Comparison of ENCODE assay signal across 16 cellular contexts in the genomic region with DNA sequence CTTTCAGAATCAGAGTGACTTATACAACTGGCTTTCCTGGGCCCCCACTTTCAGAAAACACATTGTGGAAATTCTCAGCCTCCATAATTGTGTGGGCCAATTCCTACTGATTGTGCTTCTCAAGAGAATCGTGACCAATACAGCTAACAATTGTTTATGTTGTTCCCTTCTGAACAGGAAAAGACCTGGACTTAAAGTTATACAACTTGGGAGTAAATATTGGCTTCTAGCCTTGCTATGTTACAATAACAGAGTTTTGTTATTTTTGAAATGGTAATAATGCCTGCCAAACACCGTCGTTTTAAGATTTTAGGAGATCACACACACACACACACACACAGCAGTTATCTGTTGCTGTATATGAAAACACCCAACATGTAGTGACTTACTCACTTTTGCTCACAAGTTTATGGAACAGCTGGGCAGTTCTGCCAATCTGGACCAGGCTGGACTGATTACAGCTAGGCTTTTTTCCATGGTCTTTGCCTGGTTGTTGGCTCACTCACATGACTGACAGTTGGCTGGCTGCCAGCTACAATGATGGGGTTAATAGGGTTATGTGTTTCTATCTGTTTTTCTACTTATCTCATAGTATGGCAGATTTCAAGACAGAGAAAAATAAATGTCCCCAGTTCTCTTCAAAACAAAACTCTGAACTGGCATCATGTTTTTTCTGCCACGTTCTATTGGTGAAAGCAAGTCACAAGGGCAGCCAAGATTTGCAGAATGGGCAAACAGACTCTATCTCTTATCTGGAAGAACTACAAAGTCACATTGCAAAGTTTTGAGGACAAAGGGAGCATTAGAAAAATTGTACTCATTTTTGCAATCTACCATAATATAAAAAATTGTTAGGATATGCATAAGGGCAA.
DNase-seq lines count a peak whose midpoint lies in the region; ATAC-seq lines count a peak whose summit lies in the region.
"Had no signal": no experiment of that assay in that cellular context is flagged by ENCODE, and none has a peak within 500 bp of the region (broad histone marks: within the 10 kb centered on the region; RNA-seq: fewer than 3 reads in every experiment).

No MANE protein-coding gene starts in this region.

- no peaks in the 10 kb centered on the region for H3K36me3 Mint-ChIP-seq in activated naive CD8-positive, alpha-beta T cell treated with anti-CD3 and anti-CD28 coated beads for 36 hours
- H3K36me3 Mint-ChIP-seq: natural killer cell treated with Interleukin-12 subunit alpha and Interleukin-12 subunit beta and Interleukin-15 and Interleukin-18, amount 100 ng/mL, for 72 hours had no signal

- intact Hi-C loops in sciatic nerve (cut with DNase I), result no loop called here

- peak; percentile 23 for DNase-seq in NCI-H146 (lab: John Stamatoyannopoulos, UW)
- no peak for DNase-seq in NCI-H146 treated with DMSO at 0.1 percent for 48 hours (lab: John Stamatoyannopoulos, UW; ENCODE audit: unreplicated experiment)
- DNase-seq in dermis blood vessel endothelial cell, result peak; percentile 2
- DNase-seq in sciatic nerve (ENCODE audit: low spot score), result peak; percentile 57
- DNase-seq in midbrain (lab: John Stamatoyannopoulos, UW), result no peak
- DNase-seq in activated naive CD8-positive, alpha-beta T cell treated with anti-CD3 and anti-CD28 coated beads for 36 hours, result no peak
- DNase-seq in ACHN, result no peak
- DNase-seq: activated naive CD4-positive, alpha-beta T cell treated with anti-CD3 and anti-CD28 coated beads, Interleukin-2, amount 50 U/mL, for 16 hours; DMS153; foreskin keratinocyte; NCI-H1092 treated with DMSO at 0.1 percent for 48 hours; trophoblast cell had no signal

- no peaks in the 10 kb centered on the region for H3K27me3 Mint-ChIP-seq in activated naive CD8-positive, alpha-beta T cell treated with anti-CD3 and anti-CD28 coated beads for 36 hours
- H3K27me3 Mint-ChIP-seq: natural killer cell treated with Interleukin-12 subunit alpha and Interleukin-12 subunit beta and Interleukin-15 and Interleukin-18, amount 100 ng/mL, for 72 hours had no signal

- H3K4me3 Mint-ChIP-seq in activated naive CD8-positive, alpha-beta T cell treated with anti-CD3 and anti-CD28 coated beads for 36 hours, result no peak overlapping the region
- H3K4me3 Mint-ChIP-seq: natural killer cell treated with Interleukin-12 subunit alpha and Interleukin-12 subunit beta and Interleukin-15 and Interleukin-18, amount 100 ng/mL, for 72 hours; T-helper 2 cell treated with Interferon-gamma antibody and Interleukin-4, amounts not matched to agents 5 μg/mL and 100 μg/mL, for 36 hours had no signal

- no peaks in the 10 kb centered on the region for H3K9me3 Mint-ChIP-seq in activated naive CD8-positive, alpha-beta T cell treated with anti-CD3 and anti-CD28 coated beads for 36 hours
- H3K9me3 Mint-ChIP-seq: T-helper 2 cell treated with Interferon-gamma antibody and Interleukin-4, amounts not matched to agents 5 μg/mL and 100 μg/mL, for 36 hours had no signal

- ATAC-seq in HG03354 (IDR thresholded peaks at IDR 0.05; ENCODE audit: poor library complexity, severe bottlenecking, unreplicated experiment) (peak; percentile 34), sciatic nerve (no peak)
- ATAC-seq: A549; foreskin keratinocyte; natural killer cell treated with Interleukin-12 subunit alpha and Interleukin-12 subunit beta and Interleukin-15 and Interleukin-18, amount 100 ng/mL, for 72 hours had no signal

- in situ Hi-C loops in ACHN (cut with HindIII; ENCODE audit: low pct_ligation_motif_present, low pct_unique_long_range_greater_than_20kb, low sequenced_read_pairs), result no loop called here

- no peaks in the 10 kb centered on the region for H3K4me1 Mint-ChIP-seq in activated naive CD8-positive, alpha-beta T cell treated with anti-CD3 and anti-CD28 coated beads for 36 hours

- H3K27ac Mint-ChIP-seq in activated naive CD8-positive, alpha-beta T cell treated with anti-CD3 and anti-CD28 coated beads for 36 hours, result no peak overlapping the region
- H3K27ac Mint-ChIP-seq: natural killer cell treated with Interleukin-12 subunit alpha and Interleukin-12 subunit beta and Interleukin-15 and Interleukin-18, amount 100 ng/mL, for 72 hours; T-helper 2 cell treated with Interferon-gamma antibody and Interleukin-4, amounts not matched to agents 5 μg/mL and 100 μg/mL, for 36 hours had no signal

Comparison
In these comparisons a context has a peak if more than half of its experiments do, and no peak if none do; other contexts are left out.
1. DNase-seq: peak in NCI-H146 (single experiment), dermis blood vessel endothelial cell (single experiment) and sciatic nerve (single experiment); none in NCI-H146 treated with DMSO at 0.1 percent for 48 hours (single experiment), midbrain (single experiment), activated naive CD8-positive, alpha-beta T cell treated with anti-CD3 and anti-CD28 coated beads for 36 hours (single experiment) and ACHN (single experiment).